ENCODE assay signal across 19 cellular contexts in genomic region chr7:52233248-52233647, GRCh38.
DNase-seq lines count a peak whose midpoint lies in the region; ATAC-seq and TF ChIP-seq lines count a peak whose summit lies in the region.
"Had no signal": no experiment of that assay in that cellular context is flagged by ENCODE, and none has a peak within 500 bp of the region (broad histone marks: within the 10 kb centered on the region; RNA-seq: fewer than 3 reads in every experiment).

No MANE protein-coding gene starts in this region.

- dilution Hi-C loops in mammary epithelial cell (cut with HindIII; ENCODE audit: low sequenced_read_pairs), result no loop called here

- peak; percentile 66 for DNase-seq in esophagus muscularis mucosa (ENCODE audit: extremely low spot score)
- DNase-seq in occipital lobe (lab: John Stamatoyannopoulos, UW), result peak; percentile 3
- DNase-seq in NCI-H1092 treated with DMSO at 0.1 percent for 48 hours (lab: John Stamatoyannopoulos, UW), result no peak
- no peak for DNase-seq in stimulated activated effector memory CD8-positive, alpha-beta T cell treated with anti-CD3 and anti-CD28 coated beads, Interleukin-12 subunit alpha, Interleukin-12 subunit beta, amount 100 ng/mL, for 72 hours (ENCODE audit: low spot score in 2 of 2)
- DNase-seq in iPS-NIHi7 (ENCODE audit: extremely low spot score), result no peak
- no peak for DNase-seq in mammary epithelial cell
- DNase-seq: 8988T; Calu3; CD8-positive, alpha-beta T cell; DMS79 treated with DMSO at 0.1 percent for 48 hours; GF-D8; GOT3; H7; HFFc6 had no signal

- H3K36me3 ChIP-seq in OCI-LY1 (ENCODE audit: insufficient read depth, low read length) (no peaks in the 10 kb centered on the region), esophagus muscularis mucosa (no peaks in the 10 kb centered on the region), mammary epithelial cell (ENCODE audit: insufficient read depth, low read length) (no peaks in the 10 kb centered on the region)
- H3K36me3 ChIP-seq: BLaER1 treated with 17β-estradiol and CSF1 and Interleukin-3, amounts not matched to agents 10 nM and 100 nM had no signal

- no peak overlapping the region for H3K4me3 Mint-ChIP-seq in stimulated activated effector memory CD8-positive, alpha-beta T cell treated with anti-CD3 and anti-CD28 coated beads, Interleukin-12 subunit alpha, Interleukin-12 subunit beta, amount 100 ng/mL, for 72 hours
- H3K4me3 Mint-ChIP-seq: B cell; CD8-positive, alpha-beta T cell; HFFc6 had no signal

- no peak for TF ChIP-seq CTCF in OCI-LY1 (IDR thresholded peaks at IDR 0.05; ENCODE audit: low read length)
- TF ChIP-seq CTCF in esophagus muscularis mucosa (IDR thresholded peaks at IDR 0.05), result no peak
- TF ChIP-seq CTCF in mammary epithelial cell (conservative IDR thresholded peaks at IDR 0.05 in 1 of 2, IDR thresholded peaks at IDR 0.05 in 1 of 2; ENCODE audit: extremely low read depth in 1 of 2, insufficient read depth in 1 of 2, low read depth in 1 of 2, low read length in 2 of 2), result no peak

- intact Hi-C loops in esophagus muscularis mucosa (cut with DNase I) (no loop called here), mammary epithelial cell (cut with micrococcal nuclease) (no loop called here)

- H2AFZ ChIP-seq in OCI-LY1 (ENCODE audit: low read length) (0 out of 2 replicates have a peak overlapping the region, but pooled peaks have one; percentile 3), mammary epithelial cell (ENCODE audit: low read depth, low read length) (no peak overlapping the region)

- in situ Hi-C loops in mammary epithelial cell (cut with MboI; ENCODE audit: low sequenced_read_pairs in 2 of 2), result no loop called here

- H3K27ac ChIP-seq in OCI-LY1 (ENCODE audit: low read depth, low read length, poor library complexity, severe bottlenecking) (no peak overlapping the region), esophagus muscularis mucosa (replicated peaks in 1 of 4) (no peak overlapping the region), mammary epithelial cell (ENCODE audit: insufficient read depth, low read depth, low read length) (no peak overlapping the region)
- H3K27ac ChIP-seq: BLaER1 treated with 17β-estradiol and CSF1 and Interleukin-3, amounts not matched to agents 10 nM and 100 nM had no signal

- no peaks in the 10 kb centered on the region for H3K4me1 Mint-ChIP-seq in stimulated activated effector memory CD8-positive, alpha-beta T cell treated with anti-CD3 and anti-CD28 coated beads, Interleukin-12 subunit alpha, Interleukin-12 subunit beta, amount 100 ng/mL, for 72 hours
- H3K4me1 Mint-ChIP-seq: B cell had no signal

- no peaks in the 10 kb centered on the region for H3K9me2 ChIP-seq in OCI-LY1 (ENCODE audit: low read depth, low read length)

- H3K27me3 ChIP-seq in OCI-LY1 (ENCODE audit: insufficient read depth, low read length) (no peaks in the 10 kb centered on the region), esophagus muscularis mucosa (no peaks in the 10 kb centered on the region), mammary epithelial cell (ENCODE audit: insufficient read depth, low read length) (no peaks in the 10 kb centered on the region)
- H3K27me3 ChIP-seq: BLaER1 treated with 17β-estradiol and CSF1 and Interleukin-3, amounts not matched to agents 10 nM and 100 nM had no signal

- 90% methylated on average over 2 of the region's 2 CpGs for WGBS in esophagus muscularis mucosa
- 0% methylated on average over 2 of the region's 2 CpGs for WGBS in mammary epithelial cell (ENCODE audit: low coverage, missing lambda C conversion rate)

- H4K20me1 ChIP-seq in OCI-LY1 (ENCODE audit: insufficient read depth, low read length), result no peaks in the 10 kb centered on the region
- no peaks in the 10 kb centered on the region for H4K20me1 ChIP-seq in mammary epithelial cell (ENCODE audit: insufficient read depth, low read length)
- H4K20me1 ChIP-seq: BLaER1 treated with 17β-estradiol and CSF1 and Interleukin-3, amounts not matched to agents 10 nM and 100 nM had no signal

- peaks cover 28% of the 10 kb centered on the region for H3K9me3 Mint-ChIP-seq in stimulated activated effector memory CD8-positive, alpha-beta T cell treated with anti-CD3 and anti-CD28 coated beads, Interleukin-12 subunit alpha, Interleukin-12 subunit beta, amount 100 ng/mL, for 72 hours

- H3K79me2 ChIP-seq in OCI-LY1 (ENCODE audit: insufficient read depth, low read length) (no peaks in the 10 kb centered on the region), mammary epithelial cell (ENCODE audit: insufficient read depth, low read length) (no peaks in the 10 kb centered on the region)

- no peak overlapping the region for H3K4me3 ChIP-seq in OCI-LY1 (ENCODE audit: low read depth, low read length, poor library complexity, severe bottlenecking)
- H3K4me3 ChIP-seq in esophagus muscularis mucosa, result no peak overlapping the region
- H3K4me3 ChIP-seq in mammary epithelial cell (replicated peaks in 1 of 3; ENCODE audit: insufficient read depth in 1 of 3, low read depth in 2 of 3, low read length in 3 of 3), result no peak overlapping the region
- H3K4me3 ChIP-seq: BLaER1 treated with 17β-estradiol and CSF1 and Interleukin-3, amounts not matched to agents 10 nM and 100 nM had no signal

- no peak overlapping the region for H3K9ac ChIP-seq in OCI-LY1 (ENCODE audit: low read length)
- no peak overlapping the region for H3K9ac ChIP-seq in mammary epithelial cell (ENCODE audit: insufficient read depth, low read length)
- H3K9ac ChIP-seq: BLaER1 treated with 17β-estradiol and CSF1 and Interleukin-3, amounts not matched to agents 10 nM and 100 nM had no signal

- ATAC-seq in stimulated activated effector memory CD8-positive, alpha-beta T cell treated with anti-CD3 and anti-CD28 coated beads, Interleukin-12 subunit alpha, Interleukin-12 subunit beta, amount 100 ng/mL, for 72 hours, result no peak
- ATAC-seq: CD8-positive, alpha-beta T cell; HCT116; HepG2 had no signal

- BruUV-seq in mammary epithelial cell (replicated peaks; lab: Mats Ljungman, UMichigan), result no TSS peak

- H3K4me1 ChIP-seq in OCI-LY1 (ENCODE audit: insufficient read depth, low read length, severe bottlenecking), result peaks cover 10% of the 10 kb centered on the region
- H3K4me1 ChIP-seq in esophagus muscularis mucosa, result no peaks in the 10 kb centered on the region
- H3K4me1 ChIP-seq in mammary epithelial cell (ENCODE audit: insufficient read depth, low read length), result no peaks in the 10 kb centered on the region
- H3K4me1 ChIP-seq: BLaER1 treated with 17β-estradiol and CSF1 and Interleukin-3, amounts not matched to agents 10 nM and 100 nM had no signal

- CTCF ChIA-PET in mammary epithelial cell (lab: Charles Lee; ENCODE audit: low non-redundant PET), result no interaction called here

- H3K4me2 ChIP-seq in OCI-LY1 (ENCODE audit: low read length) (no peak overlapping the region), mammary epithelial cell (ENCODE audit: insufficient read depth, low read depth, low read length) (no peak overlapping the region)
- H3K4me2 ChIP-seq: BLaER1 treated with 17β-estradiol and CSF1 and Interleukin-3, amounts not matched to agents 10 nM and 100 nM had no signal

- H3K9me3 ChIP-seq in OCI-LY1 (ENCODE audit: low read length) (peaks cover 16% of the 10 kb centered on the region; the same call in 1 of the 2 replicates), esophagus muscularis mucosa (peaks cover 0 to 17% (median 7%) of the 10 kb centered on the region in 4 donors), mammary epithelial cell (replicated peaks; ENCODE audit: insufficient read depth, low read length) (peaks cover 16% of the 10 kb centered on the region)

- no peaks in the 10 kb centered on the region for H3K36me3 Mint-ChIP-seq in stimulated activated effector memory CD8-positive, alpha-beta T cell treated with anti-CD3 and anti-CD28 coated beads, Interleukin-12 subunit alpha, Interleukin-12 subunit beta, amount 100 ng/mL, for 72 hours
- H3K36me3 Mint-ChIP-seq: CD8-positive, alpha-beta T cell had no signal

- no peak for TF ChIP-seq POLR2A in esophagus muscularis mucosa (IDR thresholded peaks at IDR 0.05; ENCODE audit: low read depth)

- TF ChIP-seq EP300 in esophagus muscularis mucosa (IDR thresholded peaks at IDR 0.05), result no peak

- H3K27ac Mint-ChIP-seq in stimulated activated effector memory CD8-positive, alpha-beta T cell treated with anti-CD3 and anti-CD28 coated beads, Interleukin-12 subunit alpha, Interleukin-12 subunit beta, amount 100 ng/mL, for 72 hours, result no peak overlapping the region
- H3K27ac Mint-ChIP-seq: B cell; CD8-positive, alpha-beta T cell; HFFc6 had no signal

- H3F3A ChIP-seq in OCI-LY1 (ENCODE audit: insufficient read depth, low read length), result no peaks in the 10 kb centered on the region

Comparison
In these comparisons a context has a peak if more than half of its experiments do, and no peak if none do; other contexts are left out.
1. DNase-seq: peak in esophagus muscularis mucosa (single experiment) and occipital lobe (single experiment); none in NCI-H1092 treated with DMSO at 0.1 percent for 48 hours (single experiment), stimulated activated effector memory CD8-positive, alpha-beta T cell treated with anti-CD3 and anti-CD28 coated beads, Interleukin-12 subunit alpha, Interleukin-12 subunit beta, amount 100 ng/mL, for 72 hours (0 of 2), iPS-NIHi7 (single experiment) and mammary epithelial cell (single experiment).